In the genomic region with DNA sequence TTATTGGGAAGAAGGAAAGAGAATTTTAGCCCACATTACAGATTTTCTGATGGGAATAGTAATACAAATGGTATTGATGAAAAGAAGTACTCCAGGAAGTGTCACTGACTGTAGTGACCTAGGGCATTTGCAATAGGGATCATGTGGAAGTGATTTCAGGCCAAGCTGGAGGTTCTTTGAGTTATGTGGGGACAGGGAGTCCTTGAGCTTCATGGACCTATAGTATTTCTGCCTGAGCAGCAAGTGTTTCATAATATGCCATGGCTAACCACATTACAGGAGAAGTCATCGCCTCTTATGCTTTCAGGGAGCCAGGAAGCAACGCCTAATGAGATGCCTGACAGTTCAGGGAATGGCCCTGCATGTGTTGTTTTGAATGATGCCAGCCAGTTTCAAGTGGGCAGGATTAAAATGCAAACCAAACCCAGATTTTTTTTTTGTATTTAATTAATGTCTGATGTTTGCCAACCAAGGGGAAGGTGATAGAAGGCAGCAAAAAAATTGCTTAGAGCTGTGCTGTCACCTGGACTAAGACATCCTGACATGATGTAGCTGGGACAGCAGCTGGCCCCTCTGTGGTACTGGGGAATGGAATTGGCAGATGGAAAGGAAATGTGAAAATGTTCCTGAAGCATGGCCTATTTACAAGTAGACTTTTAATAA, we compare ENCODE assay signal across 19 cellular contexts.
"Had no signal": no experiment of that assay in that cellular context is flagged by ENCODE, and none has a peak within 500 bp of the region (broad histone marks: within the 10 kb centered on the region; RNA-seq: fewer than 3 reads in every experiment).

No MANE protein-coding gene starts in this region.

- H3K4me3 Mint-ChIP-seq: activated CD4-positive, alpha-beta memory T cell treated with anti-CD3 and anti-CD28 coated beads, Interleukin-2, amount 10 ng/mL, durations not matched to agents 7 days and 5 days; activated naive CD8-positive, alpha-beta T cell treated with anti-CD3 and anti-CD28 coated beads, Interleukin-2, amount 10 ng/mL, durations not matched to agents 7 days and 5 days; activated T-cell treated with anti-CD3 and anti-CD28 coated beads, Interleukin-2, amount 50 U/mL, for 24 hours; endodermal cell; mesothelial cell of epicardium; natural killer cell treated with Interleukin-12 subunit alpha and Interleukin-12 subunit beta and Interleukin-15 and Interleukin-18, amount 100 ng/mL, for 72 hours; stimulated activated memory B cell treated with anti-CD40 and anti-IgM and Interleukin-4, amounts not matched to agents 10 μg/mL and 1 μg/mL and 100 μg/mL, for 72 hours had no signal

- H3K27ac Mint-ChIP-seq: activated CD4-positive, alpha-beta memory T cell treated with anti-CD3 and anti-CD28 coated beads, Interleukin-2, amount 10 ng/mL, durations not matched to agents 7 days and 5 days; activated naive CD8-positive, alpha-beta T cell treated with anti-CD3 and anti-CD28 coated beads, Interleukin-2, amount 10 ng/mL, durations not matched to agents 7 days and 5 days; activated T-cell treated with anti-CD3 and anti-CD28 coated beads, Interleukin-2, amount 50 U/mL, for 24 hours; activated T-helper 2 cell treated with anti-CD3 and anti-CD28 coated beads, Interferon-gamma antibody, Interleukin-2, Interleukin-4, amounts not matched to agents 10 μg/mL and 5 μg/mL and 100 μg/mL, durations not matched to agents 14 hours and 24 hours and 36 hours; endodermal cell; mesothelial cell of epicardium; natural killer cell treated with Interleukin-12 subunit alpha and Interleukin-12 subunit beta and Interleukin-15 and Interleukin-18, amount 100 ng/mL, for 72 hours; stimulated activated memory B cell treated with anti-CD40 and anti-IgM and Interleukin-4, amounts not matched to agents 10 μg/mL and 1 μg/mL and 100 μg/mL, for 72 hours had no signal

- H3K9me3 Mint-ChIP-seq: activated CD4-positive, alpha-beta memory T cell treated with anti-CD3 and anti-CD28 coated beads, Interleukin-2, amount 10 ng/mL, durations not matched to agents 7 days and 5 days; activated naive CD8-positive, alpha-beta T cell treated with anti-CD3 and anti-CD28 coated beads, Interleukin-2, amount 10 ng/mL, durations not matched to agents 7 days and 5 days; activated T-cell treated with anti-CD3 and anti-CD28 coated beads, Interleukin-2, amount 50 U/mL, for 24 hours; activated T-helper 2 cell treated with anti-CD3 and anti-CD28 coated beads, Interferon-gamma antibody, Interleukin-2, Interleukin-4, amounts not matched to agents 10 μg/mL and 5 μg/mL and 100 μg/mL, durations not matched to agents 14 hours and 24 hours and 36 hours; endodermal cell; mesothelial cell of epicardium; natural killer cell treated with Interleukin-12 subunit alpha and Interleukin-12 subunit beta and Interleukin-15 and Interleukin-18, amount 100 ng/mL, for 72 hours; stimulated activated memory B cell treated with anti-CD40 and anti-IgM and Interleukin-4, amounts not matched to agents 10 μg/mL and 1 μg/mL and 100 μg/mL, for 72 hours had no signal

- ATAC-seq: body of pancreas; left lobe of liver; natural killer cell treated with Interleukin-12 subunit alpha and Interleukin-12 subunit beta and Interleukin-15 and Interleukin-18, amount 100 ng/mL, for 72 hours; stimulated activated memory B cell treated with anti-CD40 and anti-IgM and Interleukin-4, amounts not matched to agents 10 μg/mL and 1 μg/mL and 100 μg/mL, for 72 hours; upper lobe of right lung had no signal

- H3K4me1 Mint-ChIP-seq: activated CD4-positive, alpha-beta memory T cell treated with anti-CD3 and anti-CD28 coated beads, Interleukin-2, amount 10 ng/mL, durations not matched to agents 7 days and 5 days; activated naive CD8-positive, alpha-beta T cell treated with anti-CD3 and anti-CD28 coated beads, Interleukin-2, amount 10 ng/mL, durations not matched to agents 7 days and 5 days; stimulated activated memory B cell treated with anti-CD40 and anti-IgM and Interleukin-4, amounts not matched to agents 10 μg/mL and 1 μg/mL and 100 μg/mL, for 72 hours had no signal

- DNase-seq: activated CD4-positive, alpha-beta memory T cell treated with anti-CD3 and anti-CD28 coated beads, Interleukin-2, amount 10 ng/mL, durations not matched to agents 7 days and 5 days; activated CD4-positive, alpha-beta T cell treated with anti-CD3 and anti-CD28 coated beads for 48 hours; activated CD4-positive, CD25-positive, alpha-beta regulatory T cell; activated naive CD4-positive, alpha-beta T cell treated with Interleukin-2 at 50 U/mL for 16 hours; activated naive CD8-positive, alpha-beta T cell treated with anti-CD3 and anti-CD28 coated beads, Interleukin-2, amount 10 ng/mL, durations not matched to agents 7 days and 5 days; activated T-cell treated with anti-CD3 and anti-CD28 coated beads, Interleukin-2, amount 50 U/mL, for 24 hours; body of pancreas; colonic mucosa; endodermal cell; foreskin melanocyte; hypothalamus; sigmoid colon; stimulated activated CD4-positive, alpha-beta T cell treated with anti-CD3 and anti-CD28 coated beads, Interleukin-4, amount 100 ng/mL, for 24 hours; upper lobe of right lung had no signal

- H3K27me3 Mint-ChIP-seq: activated naive CD8-positive, alpha-beta T cell treated with anti-CD3 and anti-CD28 coated beads, Interleukin-2, amount 10 ng/mL, durations not matched to agents 7 days and 5 days; activated T-cell treated with anti-CD3 and anti-CD28 coated beads, Interleukin-2, amount 50 U/mL, for 24 hours; stimulated activated memory B cell treated with anti-CD40 and anti-IgM and Interleukin-4, amounts not matched to agents 10 μg/mL and 1 μg/mL and 100 μg/mL, for 72 hours had no signal

- H3K36me3 Mint-ChIP-seq: activated naive CD8-positive, alpha-beta T cell treated with anti-CD3 and anti-CD28 coated beads, Interleukin-2, amount 10 ng/mL, durations not matched to agents 7 days and 5 days; mesothelial cell of epicardium; natural killer cell treated with Interleukin-12 subunit alpha and Interleukin-12 subunit beta and Interleukin-15 and Interleukin-18, amount 100 ng/mL, for 72 hours; stimulated activated memory B cell treated with anti-CD40 and anti-IgM and Interleukin-4, amounts not matched to agents 10 μg/mL and 1 μg/mL and 100 μg/mL, for 72 hours had no signal

- H3K4me3 ChIP-seq: body of pancreas, colonic mucosa, sigmoid colon, upper lobe of right lung had no signal
